In genomic region chr7:22302193-22302592, GRCh38 we compare ENCODE assay signal across 1 cellular context.
TF ChIP-seq lines count a peak whose summit lies in the region.

No MANE protein-coding gene starts in this region.

TF ChIP-seq in K562, 482 proteins besides CTCF, POLR2A, EP300 and RAD21 (continued from another document):
- no peak for TF ChIP-seq ARID4B (CRISPR knock-in tag; IDR thresholded peaks at IDR 0.05)
- 0 out of 2 replicates have a peak, but pooled peaks have one; percentile 36 for TF ChIP-seq ZNF395 (CRISPR knock-in tag; IDR thresholded peaks at IDR 0.05)
- TF ChIP-seq SOX6 (IDR thresholded peaks at IDR 0.05) = 0 out of 2 replicates have a peak, but pooled peaks have one; percentile 3
- TF ChIP-seq NR2C2 (CRISPR knock-in tag; IDR thresholded peaks at IDR 0.05) = no peak
- no peak for TF ChIP-seq NR2C2 (tag; IDR thresholded peaks at IDR 0.05)
- TF ChIP-seq MAZ (CRISPR knock-in tag; conservative IDR thresholded peaks at IDR 0.05 in 1 of 2, IDR thresholded peaks at IDR 0.05 in 1 of 2) = peak in 1 of 2 experiments; percentile 37; a peak in 1 of 4 replicates
- TF ChIP-seq POLR2AphosphoS5 (IDR thresholded peaks at IDR 0.05; ENCODE audit: control insufficient read depth, insufficient read depth, low read depth, low read length) = no peak
- no peak for TF ChIP-seq ARID3B (CRISPR knock-in tag; IDR thresholded peaks at IDR 0.05; ENCODE audit: borderline replicate concordance)
- peak; percentile 7 for TF ChIP-seq MEIS2 (IDR thresholded peaks at IDR 0.05; ENCODE audit: partially characterized antibody)
- no peak for TF ChIP-seq FIP1L1 (IDR thresholded peaks at IDR 0.05; ENCODE audit: low read depth, low read length, poor library complexity, severe bottlenecking)
- no peak for TF ChIP-seq ZNF24 (IDR thresholded peaks at IDR 0.05)
- peak; percentile 17; the same call in 1 of the 2 replicates for TF ChIP-seq HMBOX1 (IDR thresholded peaks at IDR 0.05)
- no peak for TF ChIP-seq ASH1L (IDR thresholded peaks at IDR 0.05; ENCODE audit: borderline replicate concordance, low read depth, partially characterized antibody)
- no peak for TF ChIP-seq ZNF347 (CRISPR knock-in tag; IDR thresholded peaks at IDR 0.05; ENCODE audit: low read depth)
- no peak for TF ChIP-seq XRCC4 (IDR thresholded peaks at IDR 0.05; ENCODE audit: extremely low read depth, insufficient read depth, insufficient read length)
- TF ChIP-seq SNIP1 (IDR thresholded peaks at IDR 0.05; ENCODE audit: low read depth) = no peak
- TF ChIP-seq OTX1 (CRISPR knock-in tag; IDR thresholded peaks at IDR 0.05) = no peak
- no peak for TF ChIP-seq REST (CRISPR knock-in tag; IDR thresholded peaks at IDR 0.05; ENCODE audit: low read depth)
- no peak for TF ChIP-seq ARHGAP35 (IDR thresholded peaks at IDR 0.05; ENCODE audit: partially characterized antibody)
